ENCODE assay signal across 14 cellular contexts in genomic region chr18:44536041-44536440, GRCh38.
DNase-seq lines count a peak whose midpoint lies in the region; FAIRE-seq and TF ChIP-seq lines count a peak whose summit lies in the region.
"Had no signal": no experiment of that assay in that cellular context is flagged by ENCODE, and none has a peak within 500 bp of the region (broad histone marks: within the 10 kb centered on the region; RNA-seq: fewer than 3 reads in every experiment).

No MANE protein-coding gene starts in this region.

- FAIRE-seq in kidney (lab: Jason Lieb, UNC): no peak

- no peaks in the 10 kb centered on the region for H4K20me1 ChIP-seq in mammary epithelial cell (ENCODE audit: insufficient read depth, low read length)

- no peaks in the 10 kb centered on the region for H3K27me3 ChIP-seq in mammary epithelial cell (ENCODE audit: insufficient read depth, low read length)
- H3K27me3 ChIP-seq: cardiac muscle cell had no signal

- intact Hi-C loops in mammary epithelial cell (cut with micrococcal nuclease) (no loop called here), kidney (cut with DNase I) (no loop called here)

- H3K27ac ChIP-seq in mammary epithelial cell (ENCODE audit: insufficient read depth, low read depth, low read length): no peak overlapping the region
- no peak overlapping the region for H3K27ac ChIP-seq in kidney (ENCODE audit: low read depth in 2 of 2, low read length in 2 of 2)
- H3K27ac ChIP-seq: cardiac muscle cell had no signal

- H3K79me2 ChIP-seq in mammary epithelial cell (ENCODE audit: insufficient read depth, low read length): no peaks in the 10 kb centered on the region

- H3K9ac ChIP-seq in mammary epithelial cell (ENCODE audit: insufficient read depth, low read length) (no peak overlapping the region), kidney (ENCODE audit: low read length in 2 of 2) (no peak overlapping the region)

- no peaks in the 10 kb centered on the region for H3K9me3 ChIP-seq in mammary epithelial cell (replicated peaks; ENCODE audit: insufficient read depth, low read length)
- H3K9me3 ChIP-seq in kidney (ENCODE audit: control insufficient read depth in 1 of 2, low read length in 2 of 2): no peaks in the 10 kb centered on the region

- CTCF ChIA-PET in mammary epithelial cell (lab: Charles Lee; ENCODE audit: low non-redundant PET): no interaction called here

- H3K4me1 ChIP-seq in mammary epithelial cell (ENCODE audit: insufficient read depth, low read length) (peaks cover 23% of the 10 kb centered on the region), kidney (ENCODE audit: control insufficient read depth in 1 of 2, insufficient read depth in 1 of 2, low read depth in 1 of 2, low read length in 2 of 2) (no peaks in the 10 kb centered on the region)

- DNase-seq in ACHN (peak; percentile 33), HT1080 (ENCODE audit: low read depth) (peak; percentile 77), mammary epithelial cell (peak; percentile 65), iris pigment epithelial cell (ENCODE audit: low read depth) (peak; percentile 44), kidney (no peak), foreskin melanocyte (no peak), DMS153 (lab: John Stamatoyannopoulos, UW) (no peak)
- no peak for DNase-seq in activated CD8-positive, alpha-beta memory T cell treated with anti-CD3 and anti-CD28 coated beads for 24 hours
- DNase-seq: activated CD4-positive, alpha-beta T cell treated with anti-CD3 and anti-CD28 coated beads, Interleukin-2, amount 50 U/mL, for 4 hours; DND-41; GOT3; NCI-H2227 treated with DMSO at 0.1 percent for 48 hours; T-helper 1 cell had no signal

- no TSS peak for BruUV-seq in mammary epithelial cell (replicated peaks; lab: Mats Ljungman, UMichigan)

- peak overlapping the region; percentile 55 for H3K4me2 ChIP-seq in mammary epithelial cell (ENCODE audit: insufficient read depth, low read depth, low read length)

- H3K4me3 ChIP-seq in mammary epithelial cell (replicated peaks in 1 of 3; ENCODE audit: insufficient read depth in 1 of 3, low read depth in 2 of 3, low read length in 3 of 3): no peak overlapping the region
- no peak overlapping the region for H3K4me3 ChIP-seq in kidney (ENCODE audit: low read length in 2 of 2)
- H3K4me3 ChIP-seq: cardiac muscle cell had no signal

- in situ Hi-C loops in ACHN (cut with HindIII; ENCODE audit: low pct_ligation_motif_present, low pct_unique_long_range_greater_than_20kb, low sequenced_read_pairs) (no loop called here), mammary epithelial cell (cut with MboI; ENCODE audit: low sequenced_read_pairs in 2 of 2) (no loop called here)

- TF ChIP-seq CTCF in mammary epithelial cell (conservative IDR thresholded peaks at IDR 0.05 in 1 of 2, IDR thresholded peaks at IDR 0.05 in 1 of 2; ENCODE audit: extremely low read depth in 1 of 2, insufficient read depth in 1 of 2, low read depth in 1 of 2, low read length in 2 of 2) (no peak), kidney (IDR thresholded peaks at IDR 0.05; ENCODE audit: borderline replicate concordance, extremely low read depth, insufficient read depth) (no peak)

- H3K36me3 ChIP-seq in mammary epithelial cell (ENCODE audit: insufficient read depth, low read length): no peaks in the 10 kb centered on the region
- no peaks in the 10 kb centered on the region for H3K36me3 ChIP-seq in kidney (ENCODE audit: control insufficient read depth in 1 of 2, insufficient read depth in 2 of 2, low read length in 2 of 2)
- H3K36me3 ChIP-seq: cardiac muscle cell had no signal

- dilution Hi-C loops in mammary epithelial cell (cut with HindIII; ENCODE audit: low sequenced_read_pairs): no loop called here

- H2AFZ ChIP-seq in mammary epithelial cell (ENCODE audit: low read depth, low read length): no peak overlapping the region

- 14% methylated on average over 1 of the region's 1 CpG for WGBS in mammary epithelial cell (ENCODE audit: low coverage, missing lambda C conversion rate)

Comparison
In these comparisons a context has a peak if more than half of its experiments do, and no peak if none do; other contexts are left out.
1. DNase-seq: peak in ACHN (single experiment), HT1080 (single experiment), mammary epithelial cell (single experiment) and iris pigment epithelial cell (single experiment); none in activated CD8-positive, alpha-beta memory T cell treated with anti-CD3 and anti-CD28 coated beads for 24 hours (single experiment), kidney (single experiment), foreskin melanocyte (single experiment) and DMS153 (single experiment).